ENCODE assay signal across 11 cellular contexts in genomic region chr9:81113408-81114124, GRCh38.
DNase-seq lines count a peak whose midpoint lies in the region; ATAC-seq, FAIRE-seq and TF ChIP-seq lines count a peak whose summit lies in the region.
"Had no signal": no experiment of that assay in that cellular context is flagged by ENCODE, and none has a peak within 500 bp of the region (broad histone marks: within the 10 kb centered on the region; RNA-seq: fewer than 3 reads in every experiment).

No MANE protein-coding gene starts in this region.

- peak overlapping the region; percentile 2 for H3K4me2 ChIP-seq in astrocyte (ENCODE audit: low read length)

- FAIRE-seq in astrocyte (lab: Jason Lieb, UNC), result no peak
- FAIRE-seq: D721Med had no signal

- DNase-seq in CD1c-positive myeloid dendritic cell (ENCODE audit: extremely low spot score) (peak; percentile 71), NCI-H1930 (lab: John Stamatoyannopoulos, UW) (peak; percentile 56 to 69), astrocyte (ENCODE audit: low read depth) (peak; percentile 46), kidney glomerular epithelial cell (lab: John Stamatoyannopoulos, UW) (no peak), HK-2 (ENCODE audit: unreplicated experiment) (no peak), stomach (no peak)
- DNase-seq: NCI-H2029 had no signal

- no peaks in the 10 kb centered on the region for H3K36me3 ChIP-seq in astrocyte (ENCODE audit: insufficient read depth, low read length)
- H3K36me3 ChIP-seq in stomach, result no peaks in the 10 kb centered on the region

- no peaks in the 10 kb centered on the region for H3K36me3 Mint-ChIP-seq in astrocyte (ENCODE audit: low read depth, unreplicated experiment)

- H3K9me3 Mint-ChIP-seq in astrocyte (ENCODE audit: unreplicated experiment), result no peaks in the 10 kb centered on the region

- TF ChIP-seq CTCF in astrocyte (IDR thresholded peaks at IDR 0.05; ENCODE audit: insufficient read depth, low read depth, low read length) (no peak), stomach (IDR thresholded peaks at IDR 0.05) (no peak)

- H4K20me1 ChIP-seq in astrocyte (ENCODE audit: insufficient read depth, low read length), result no peaks in the 10 kb centered on the region

- no peak overlapping the region for H2AFZ ChIP-seq in astrocyte (ENCODE audit: low read depth, low read length)

- TF ChIP-seq EP300 in stomach (IDR thresholded peaks at IDR 0.05), result no peak

- ATAC-seq in HG02642 (IDR thresholded peaks at IDR 0.05; ENCODE audit: poor library complexity, unreplicated experiment), result peak; percentile 48
- no peak for ATAC-seq in HG03159 (IDR thresholded peaks at IDR 0.05; ENCODE audit: unreplicated experiment)

- no peak overlapping the region for H3K27ac Mint-ChIP-seq in astrocyte (ENCODE audit: unreplicated experiment)

- no peaks in the 10 kb centered on the region for H3K27me3 Mint-ChIP-seq in astrocyte (ENCODE audit: low read depth, unreplicated experiment)

- peaks cover 15% of the 10 kb centered on the region for H3K4me1 Mint-ChIP-seq in astrocyte (ENCODE audit: low read depth, unreplicated experiment)

- H3K27ac ChIP-seq in astrocyte (ENCODE audit: low read depth, low read length), result no peak overlapping the region
- H3K27ac ChIP-seq in stomach, result no peak overlapping the region
- H3K27ac ChIP-seq: epithelial cell of prostate had no signal

- H3K4me3 ChIP-seq in astrocyte (ENCODE audit: insufficient read depth, low read depth, low read length) (no peak overlapping the region), stomach (no peak overlapping the region)

- WGBS in stomach, 5 donors, result 66 to 76% (median 72%) methylated on average over 7 of the region's 7 CpGs

- H3K9me3 ChIP-seq in astrocyte (ENCODE audit: insufficient read depth, low read depth, low read length), result no peaks in the 10 kb centered on the region
- H3K9me3 ChIP-seq in stomach, result no peaks in the 10 kb centered on the region

- intact Hi-C loops in stomach (cut with DNase I; ENCODE audit: low total_unique reads), result no loop called here

- H3K79me2 ChIP-seq in astrocyte (ENCODE audit: insufficient read depth, low read length), result no peaks in the 10 kb centered on the region

- H3K27me3 ChIP-seq in astrocyte (ENCODE audit: insufficient read depth, low read length) (no peaks in the 10 kb centered on the region), stomach (no peaks in the 10 kb centered on the region)

- H3K4me3 Mint-ChIP-seq in astrocyte (ENCODE audit: unreplicated experiment), result no peak overlapping the region

- no peak overlapping the region for H3K9ac ChIP-seq in astrocyte (ENCODE audit: low read length)

- H3K4me1 ChIP-seq in astrocyte (ENCODE audit: insufficient read depth, low read length), result no peaks in the 10 kb centered on the region
- H3K4me1 ChIP-seq in stomach, result no peaks in the 10 kb centered on the region

- no peak for TF ChIP-seq POLR2A in stomach (IDR thresholded peaks at IDR 0.05)

Comparison
In these comparisons a context has a peak if more than half of its experiments do, and no peak if none do; other contexts are left out.
1. DNase-seq: peak in CD1c-positive myeloid dendritic cell (single experiment), NCI-H1930 (2 of 2) and astrocyte (single experiment); none in kidney glomerular epithelial cell (single experiment), HK-2 (single experiment) and stomach (single experiment).